1 cellular context compared by ENCODE assay signal in the genomic region with DNA sequence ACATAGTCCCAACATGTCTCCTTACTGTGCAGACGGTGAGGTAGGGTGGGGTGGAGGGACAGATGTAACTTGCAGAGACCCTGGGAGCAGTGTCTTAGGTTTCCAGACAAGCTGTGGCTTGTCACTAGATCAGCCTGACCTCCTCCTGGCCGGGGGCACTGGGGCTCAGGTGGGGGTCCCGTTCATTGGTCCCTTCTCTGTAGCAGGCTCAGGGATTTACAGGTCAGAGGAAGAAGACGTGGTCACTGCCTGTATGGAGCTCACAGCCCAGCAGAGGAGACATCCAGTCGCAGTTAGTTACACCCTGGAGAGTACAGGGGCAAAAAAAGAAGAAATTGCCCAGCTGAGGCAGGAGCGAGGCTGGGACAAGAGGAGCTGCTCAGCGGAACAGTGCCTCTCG.
TF ChIP-seq lines count a peak whose summit lies in the region.

No MANE protein-coding gene starts in this region.

TF ChIP-seq in GM23338, 12 proteins besides CTCF, POLR2A, EP300 and RAD21 (continued from another document):
- TF ChIP-seq, protein P1, sequence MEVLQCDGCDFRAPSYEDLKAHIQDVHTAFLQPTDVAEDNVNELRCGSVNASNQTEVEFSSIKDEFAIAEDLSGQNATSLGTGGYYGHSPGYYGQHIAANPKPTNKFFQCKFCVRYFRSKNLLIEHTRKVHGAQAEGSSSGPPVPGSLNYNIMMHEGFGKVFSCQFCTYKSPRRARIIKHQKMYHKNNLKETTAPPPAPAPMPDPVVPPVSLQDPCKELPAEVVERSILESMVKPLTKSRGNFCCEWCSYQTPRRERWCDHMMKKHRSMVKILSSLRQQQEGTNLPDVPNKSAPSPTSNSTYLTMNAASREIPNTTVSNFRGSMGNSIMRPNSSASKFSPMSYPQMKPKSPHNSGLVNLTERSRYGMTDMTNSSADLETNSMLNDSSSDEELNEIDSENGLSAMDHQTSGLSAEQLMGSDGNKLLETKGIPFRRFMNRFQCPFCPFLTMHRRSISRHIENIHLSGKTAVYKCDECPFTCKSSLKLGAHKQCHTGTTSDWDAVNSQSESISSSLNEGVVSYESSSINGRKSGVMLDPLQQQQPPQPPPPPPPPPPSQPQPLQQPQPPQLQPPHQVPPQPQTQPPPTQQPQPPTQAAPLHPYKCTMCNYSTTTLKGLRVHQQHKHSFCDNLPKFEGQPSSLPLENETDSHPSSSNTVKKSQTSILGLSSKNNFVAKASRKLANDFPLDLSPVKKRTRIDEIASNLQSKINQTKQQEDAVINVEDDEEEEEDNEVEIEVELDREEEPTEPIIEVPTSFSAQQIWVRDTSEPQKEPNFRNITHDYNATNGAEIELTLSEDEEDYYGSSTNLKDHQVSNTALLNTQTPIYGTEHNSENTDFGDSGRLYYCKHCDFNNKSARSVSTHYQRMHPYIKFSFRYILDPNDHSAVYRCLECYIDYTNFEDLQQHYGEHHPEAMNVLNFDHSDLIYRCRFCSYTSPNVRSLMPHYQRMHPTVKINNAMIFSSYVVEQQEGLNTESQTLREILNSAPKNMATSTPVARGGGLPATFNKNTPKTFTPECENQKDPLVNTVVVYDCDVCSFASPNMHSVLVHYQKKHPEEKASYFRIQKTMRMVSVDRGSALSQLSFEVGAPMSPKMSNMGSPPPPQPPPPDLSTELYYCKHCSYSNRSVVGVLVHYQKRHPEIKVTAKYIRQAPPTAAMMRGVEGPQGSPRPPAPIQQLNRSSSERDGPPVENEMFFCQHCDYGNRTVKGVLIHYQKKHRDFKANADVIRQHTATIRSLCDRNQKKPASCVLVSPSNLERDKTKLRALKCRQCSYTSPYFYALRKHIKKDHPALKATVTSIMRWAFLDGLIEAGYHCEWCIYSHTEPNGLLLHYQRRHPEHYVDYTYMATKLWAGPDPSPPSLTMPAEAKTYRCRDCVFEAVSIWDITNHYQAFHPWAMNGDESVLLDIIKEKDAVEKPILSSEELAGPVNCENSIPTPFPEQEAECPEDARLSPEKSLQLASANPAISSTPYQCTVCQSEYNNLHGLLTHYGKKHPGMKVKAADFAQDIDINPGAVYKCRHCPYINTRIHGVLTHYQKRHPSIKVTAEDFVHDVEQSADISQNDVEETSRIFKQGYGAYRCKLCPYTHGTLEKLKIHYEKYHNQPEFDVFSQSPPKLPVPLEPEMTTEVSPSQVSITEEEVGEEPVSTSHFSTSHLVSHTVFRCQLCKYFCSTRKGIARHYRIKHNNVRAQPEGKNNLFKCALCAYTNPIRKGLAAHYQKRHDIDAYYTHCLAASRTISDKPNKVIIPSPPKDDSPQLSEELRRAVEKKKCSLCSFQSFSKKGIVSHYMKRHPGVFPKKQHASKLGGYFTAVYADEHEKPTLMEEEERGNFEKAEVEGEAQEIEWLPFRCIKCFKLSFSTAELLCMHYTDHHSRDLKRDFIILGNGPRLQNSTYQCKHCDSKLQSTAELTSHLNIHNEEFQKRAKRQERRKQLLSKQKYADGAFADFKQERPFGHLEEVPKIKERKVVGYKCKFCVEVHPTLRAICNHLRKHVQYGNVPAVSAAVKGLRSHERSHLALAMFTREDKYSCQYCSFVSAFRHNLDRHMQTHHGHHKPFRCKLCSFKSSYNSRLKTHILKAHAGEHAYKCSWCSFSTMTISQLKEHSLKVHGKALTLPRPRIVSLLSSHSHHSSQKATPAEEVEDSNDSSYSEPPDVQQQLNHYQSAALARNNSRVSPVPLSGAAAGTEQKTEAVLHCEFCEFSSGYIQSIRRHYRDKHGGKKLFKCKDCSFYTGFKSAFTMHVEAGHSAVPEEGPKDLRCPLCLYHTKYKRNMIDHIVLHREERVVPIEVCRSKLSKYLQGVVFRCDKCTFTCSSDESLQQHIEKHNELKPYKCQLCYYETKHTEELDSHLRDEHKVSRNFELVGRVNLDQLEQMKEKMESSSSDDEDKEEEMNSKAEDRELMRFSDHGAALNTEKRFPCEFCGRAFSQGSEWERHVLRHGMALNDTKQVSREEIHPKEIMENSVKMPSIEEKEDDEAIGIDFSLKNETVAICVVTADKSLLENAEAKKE (CRISPR knock-in tag; IDR thresholded peaks at IDR 0.05): no peak
- TF ChIP-seq CREB1 (CRISPR knock-in tag; IDR thresholded peaks at IDR 0.05; ENCODE audit: low read depth) (no peak), EZH2phosphoT487 (IDR thresholded peaks at IDR 0.05; ENCODE audit: unreplicated experiment) (no peak)
